1 cellular context compared by ENCODE assay signal in genomic region chr13:51805313-51805712, GRCh38.
TF ChIP-seq lines count a peak whose summit lies in the region.

No MANE protein-coding gene starts in this region.

TF ChIP-seq in K562, 482 proteins besides CTCF, POLR2A, EP300 and RAD21:
- TF ChIP-seq ZFP30 (CRISPR knock-in tag; IDR thresholded peaks at IDR 0.05; ENCODE audit: borderline replicate concordance) (no peak), CHD7 (IDR thresholded peaks at IDR 0.05; ENCODE audit: low read depth, low read length) (no peak), ARID1B (IDR thresholded peaks at IDR 0.05) (no peak), CCAR2 (IDR thresholded peaks at IDR 0.05; ENCODE audit: low read depth, low read length) (no peak), MEF2D (tag; conservative IDR thresholded peaks at IDR 0.05; ENCODE audit: low read depth) (no peak), ATF1 (CRISPR knock-in tag; IDR thresholded peaks at IDR 0.05) (no peak), ATF1 (tag; IDR thresholded peaks at IDR 0.05) (no peak), ZNF695 (CRISPR knock-in tag; IDR thresholded peaks at IDR 0.05) (no peak), ZNF134 (CRISPR knock-in tag; conservative IDR thresholded peaks at IDR 0.05) (no peak), NFYB (IDR thresholded peaks at IDR 0.05; ENCODE audit: extremely low read depth, insufficient read length) (no peak), SRSF3 (IDR thresholded peaks at IDR 0.05; ENCODE audit: insufficient read depth, low read length) (no peak), RAD51 (IDR thresholded peaks at IDR 0.05; ENCODE audit: borderline replicate concordance, low read depth) (no peak), RBFOX2 (IDR thresholded peaks at IDR 0.05; ENCODE audit: low read depth, low read length) (no peak), CBFB (CRISPR knock-in tag; IDR thresholded peaks at IDR 0.05) (no peak), NRF1 (conservative IDR thresholded peaks at IDR 0.05 in 1 of 2, IDR thresholded peaks at IDR 0.05 in 1 of 2) (no peak), NR2C2 (CRISPR knock-in tag; IDR thresholded peaks at IDR 0.05) (no peak), NR2C2 (tag; IDR thresholded peaks at IDR 0.05) (no peak)
